ENCODE assay signal across 19 cellular contexts in the genomic region with DNA sequence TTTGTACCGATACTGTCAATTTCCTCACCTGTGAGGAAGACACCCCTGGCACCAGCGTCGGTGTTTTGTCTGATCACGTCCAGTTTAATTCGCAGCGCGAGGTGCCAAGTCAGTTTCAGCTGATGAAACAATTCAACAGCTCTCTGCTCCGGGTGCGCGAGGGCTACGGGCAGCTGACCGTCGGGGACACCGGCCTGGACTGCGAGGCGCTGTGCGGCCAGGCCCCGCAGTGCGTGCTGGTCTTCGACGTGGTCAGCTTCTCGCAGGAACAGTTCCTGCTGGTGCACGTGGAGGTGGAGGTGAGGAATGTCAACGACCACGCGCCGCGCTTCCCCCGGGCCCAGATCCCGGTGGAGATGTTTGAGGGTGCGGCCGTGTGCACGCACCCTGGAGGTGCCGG.
"Had no signal": no experiment of that assay in that cellular context is flagged by ENCODE, and none has a peak within 500 bp of the region (broad histone marks: within the 10 kb centered on the region; RNA-seq: fewer than 3 reads in every experiment).

No MANE protein-coding gene starts in this region.

- DNase-seq: activated CD8-positive, alpha-beta memory T cell treated with anti-CD3 and anti-CD28 coated beads for 24 hours; activated CD8-positive, alpha-beta memory T cell treated with anti-CD3 and anti-CD28 coated beads, Interleukin-2, amount 50 U/mL, for 4 hours; activated naive CD4-positive, alpha-beta T cell; activated T-cell treated with anti-CD3 and anti-CD28 coated beads, Interleukin-2, amount 50 U/mL, for 24 hours; adrenal gland; colonic mucosa; lower lobe of right lung; naive thymus-derived CD4-positive, alpha-beta T cell; stimulated activated CD4-positive, alpha-beta T cell treated with anti-CD3 and anti-CD28 coated beads, Interleukin-12 subunit alpha, Interleukin-12 subunit beta, amount 100 ng/mL, for 4 hours; stimulated activated CD4-positive, alpha-beta T cell treated with anti-CD3 and anti-CD28 coated beads, Interleukin-4, amount 100 ng/mL, for 4 hours; stomach; T-helper 9 cell had no signal

- H3K36me3 ChIP-seq: adrenal gland, breast epithelium, colonic mucosa, heart left ventricle, lower lobe of right lung, neutrophil, stomach, suprapubic skin, vagina had no signal

- H3K4me1 ChIP-seq: adrenal gland, breast epithelium, colonic mucosa, lower lobe of right lung, parathyroid adenoma had no signal

- H3K27ac ChIP-seq: adrenal gland, breast epithelium, colonic mucosa, epithelial cell of prostate, heart left ventricle, lower lobe of right lung, neutrophil, parathyroid adenoma, stomach, suprapubic skin, vagina had no signal

- H2AFZ ChIP-seq: parathyroid adenoma had no signal

- H3K9ac ChIP-seq: parathyroid adenoma had no signal

- H3K4me3 ChIP-seq: adrenal gland, colonic mucosa, heart left ventricle, lower lobe of right lung, stomach, vagina had no signal

- H3K9me3 ChIP-seq: adrenal gland, breast epithelium, colonic mucosa, heart left ventricle, lower lobe of right lung, neutrophil, suprapubic skin, vagina had no signal

- H3K79me2 ChIP-seq: parathyroid adenoma had no signal
